In the genomic region with DNA sequence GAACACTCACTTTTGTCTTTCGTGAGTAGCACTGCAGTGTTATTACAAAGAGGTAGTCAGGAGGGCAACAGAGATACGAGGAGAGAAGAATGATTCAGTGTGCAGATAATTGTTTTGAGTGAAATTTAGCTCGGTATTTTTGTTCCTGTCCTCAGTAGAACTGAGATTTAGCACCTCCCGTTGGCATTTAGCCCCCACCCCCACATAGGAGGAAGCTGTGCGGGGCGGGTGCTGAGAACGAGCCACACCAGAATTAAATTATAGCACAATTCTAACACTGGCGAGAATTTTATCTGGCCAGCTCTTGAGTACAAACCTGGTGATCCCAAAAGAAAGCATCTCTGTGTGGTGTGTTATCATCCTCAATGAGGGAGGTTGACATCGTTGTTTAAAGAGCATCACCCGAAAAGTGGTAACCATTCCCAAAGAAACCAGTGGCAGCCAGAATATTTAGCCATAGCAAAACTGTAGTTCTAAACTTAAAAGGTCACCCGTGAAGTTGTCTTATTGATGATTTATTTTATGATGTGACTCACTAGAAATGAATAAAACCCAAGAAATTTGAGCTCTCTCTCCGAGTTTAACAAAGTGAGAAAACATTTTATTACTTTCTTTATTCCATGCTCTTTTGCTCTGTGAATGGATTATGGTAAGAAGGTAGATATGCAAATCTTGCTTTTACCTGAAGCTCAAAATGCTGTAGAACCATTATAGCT, we compare ENCODE assay signal across 18 cellular contexts.
DNase-seq lines count a peak whose midpoint lies in the region; ATAC-seq and TF ChIP-seq lines count a peak whose summit lies in the region.
"Had no signal": no experiment of that assay in that cellular context is flagged by ENCODE, and none has a peak within 500 bp of the region (broad histone marks: within the 10 kb centered on the region; RNA-seq: fewer than 3 reads in every experiment).

No MANE protein-coding gene starts in this region.

- H3K36me3 ChIP-seq in cardiac muscle cell, result no peaks in the 10 kb centered on the region
- peaks cover 11 to 32% of the 10 kb centered on the region in 2 experiments for H3K36me3 ChIP-seq in SK-N-SH (replicated peaks in 1 of 2; ENCODE audit: control insufficient read depth in 1 of 2, insufficient read depth in 2 of 2, low read length in 1 of 2)
- H3K36me3 ChIP-seq in sigmoid colon, result no peaks in the 10 kb centered on the region
- H3K36me3 ChIP-seq: BLaER1 treated with 17β-estradiol and CSF1 and Interleukin-3, amounts not matched to agents 10 nM and 100 nM had no signal

- CTCF ChIA-PET in SK-N-SH (lab: Yijun Ruan, JAX), result interaction anchor here (1.0 to 1.5 kb wide), 5 partner anchors 11 to 515 kb away, joined by 3 to 5 read pairs (median 3); no protein-coding TSS in a partner anchor

- POLR2A ChIA-PET in SK-N-SH (lab: Yijun Ruan, JAX), result no interaction called here

- no peak overlapping the region for H2AFZ ChIP-seq in SK-N-SH (ENCODE audit: low read depth)

- peaks cover 28% of the 10 kb centered on the region for H3F3A ChIP-seq in SK-N-SH (replicated peaks; ENCODE audit: insufficient read depth)

- no peak overlapping the region for H3K9ac ChIP-seq in SK-N-SH
- H3K9ac ChIP-seq: BLaER1 treated with 17β-estradiol and CSF1 and Interleukin-3, amounts not matched to agents 10 nM and 100 nM had no signal

- peaks cover 45% of the 10 kb centered on the region for H3K4me1 ChIP-seq in cardiac muscle cell (ENCODE audit: low read depth)
- H3K4me1 ChIP-seq in SK-N-SH (ENCODE audit: control insufficient read depth in 1 of 2, insufficient read depth in 2 of 2, low read depth in 1 of 2, low read length in 1 of 2), result peaks cover 15 to 19% of the 10 kb centered on the region in 2 experiments; a peak in 3 of 4 replicates
- H3K4me1 ChIP-seq in sigmoid colon, result no peaks in the 10 kb centered on the region
- H3K4me1 ChIP-seq: BLaER1 treated with 17β-estradiol and CSF1 and Interleukin-3, amounts not matched to agents 10 nM and 100 nM had no signal

- no peak overlapping the region for H3K4me3 ChIP-seq in cardiac muscle cell
- no peak overlapping the region for H3K4me3 ChIP-seq in SK-N-SH (ENCODE audit: low read depth in 2 of 2, low read length in 1 of 2)
- no peak overlapping the region for H3K4me3 ChIP-seq in fibroblast of mammary gland (ENCODE audit: control insufficient read depth, low read depth, low read length)
- no peak overlapping the region for H3K4me3 ChIP-seq in sigmoid colon
- H3K4me3 ChIP-seq: BLaER1 treated with 17β-estradiol and CSF1 and Interleukin-3, amounts not matched to agents 10 nM and 100 nM had no signal

- H3K27ac ChIP-seq in cardiac muscle cell, result peak overlapping the region; percentile 90
- H3K27ac ChIP-seq in SK-N-SH (ENCODE audit: low read depth in 2 of 2, low read length in 1 of 2), result peak overlapping the region; percentile 41 to 58; a peak in 3 of 4 replicates
- no peak overlapping the region for H3K27ac ChIP-seq in sigmoid colon
- H3K27ac ChIP-seq: 22Rv1; BLaER1 treated with 17β-estradiol and CSF1 and Interleukin-3, amounts not matched to agents 10 nM and 100 nM had no signal

- no peak for TF ChIP-seq CTCF in cardiac muscle cell (IDR thresholded peaks at IDR 0.05; ENCODE audit: low read depth, low read length)
- TF ChIP-seq CTCF in SK-N-SH (IDR thresholded peaks at IDR 0.05), result no peak
- no peak for TF ChIP-seq CTCF in fibroblast of mammary gland (conservative IDR thresholded peaks at IDR 0.05; ENCODE audit: control insufficient read depth, insufficient read depth, low read depth, low read length)
- TF ChIP-seq CTCF in sigmoid colon (IDR thresholded peaks at IDR 0.05), result no peak

- intact Hi-C loops in Right ventricle myocardium inferior (cut with DNase I) (no loop called here), sigmoid colon (cut with DNase I) (no loop called here)

- ATAC-seq in Right ventricle myocardium inferior (no peak), HG02885 (IDR thresholded peaks at IDR 0.05; ENCODE audit: poor library complexity, unreplicated experiment) (no peak), HG03196 (IDR thresholded peaks at IDR 0.05; ENCODE audit: unreplicated experiment) (no peak)
- ATAC-seq: Panc1 had no signal

- WGBS in SK-N-SH (ENCODE audit: low lambda C conversion rate), result 80% methylated on average over 12 of the region's 12 CpGs
- WGBS in sigmoid colon, 2 donors, result 70 to 84% methylated on average over 12 of the region's 12 CpGs

- H3K27me3 ChIP-seq in cardiac muscle cell (no peaks in the 10 kb centered on the region), SK-N-SH (ENCODE audit: insufficient read depth) (no peaks in the 10 kb centered on the region), sigmoid colon (no peaks in the 10 kb centered on the region)
- H3K27me3 ChIP-seq: BLaER1 treated with 17β-estradiol and CSF1 and Interleukin-3, amounts not matched to agents 10 nM and 100 nM had no signal

- TF ChIP-seq EP300 in SK-N-SH (IDR thresholded peaks at IDR 0.05; ENCODE audit: borderline replicate concordance in 1 of 2, low read depth in 1 of 2, low read length in 1 of 2) (peak in 1 of 2 experiments; percentile 14; a peak in 1 of 4 replicates), sigmoid colon (IDR thresholded peaks at IDR 0.05) (no peak)

- H3K9me3 ChIP-seq in cardiac muscle cell (ENCODE audit: low read depth) (no peaks in the 10 kb centered on the region), SK-N-SH (no peaks in the 10 kb centered on the region), sigmoid colon (no peaks in the 10 kb centered on the region)
- H3K9me3 ChIP-seq: BLaER1 treated with 17β-estradiol and CSF1 and Interleukin-3, amounts not matched to agents 10 nM and 100 nM had no signal

- TF ChIP-seq POLR2A in sigmoid colon (IDR thresholded peaks at IDR 0.05), result no peak

- no peaks in the 10 kb centered on the region for H4K20me1 ChIP-seq in SK-N-SH (ENCODE audit: insufficient read depth)
- H4K20me1 ChIP-seq: BLaER1 treated with 17β-estradiol and CSF1 and Interleukin-3, amounts not matched to agents 10 nM and 100 nM had no signal

- TF ChIP-seq RAD21 in SK-N-SH (IDR thresholded peaks at IDR 0.05; ENCODE audit: low read length), result no peak

- H3K9me2 ChIP-seq in SK-N-SH, result no peaks in the 10 kb centered on the region

- DNase-seq in cardiac muscle cell (ENCODE audit: low read depth in 1 of 2, low spot score in 1 of 2), result no peak
- DNase-seq in Right ventricle myocardium inferior (ENCODE audit: missing footprints), result no peak
- no peak for DNase-seq in SK-N-SH
- peak; percentile 63 for DNase-seq in fibroblast of mammary gland (ENCODE audit: low read depth)
- DNase-seq in activated T-cell treated with anti-CD3 and anti-CD28 coated beads, Interleukin-2, amount 50 U/mL, for 48 hours, result no peak
- DNase-seq in sigmoid colon, result no peak
- DNase-seq: DMS153, HCEC 1CT, KBM-7, NCI-H1092, NCI-H1694, NCI-H446, SHP77 had no signal

- H3K4me2 ChIP-seq in SK-N-SH, result no peak overlapping the region; the same call in 1 of the 2 replicates
- H3K4me2 ChIP-seq: BLaER1 treated with 17β-estradiol and CSF1 and Interleukin-3, amounts not matched to agents 10 nM and 100 nM had no signal

- peaks cover 40% of the 10 kb centered on the region for H3K79me2 ChIP-seq in SK-N-SH (ENCODE audit: insufficient read depth)

TF ChIP-seq in SK-N-SH, 30 proteins besides CTCF, POLR2A, EP300 and RAD21:
- no peak for TF ChIP-seq MEF2A (IDR thresholded peaks at IDR 0.05; ENCODE audit: borderline replicate concordance, low read depth)
- TF ChIP-seq, protein P1, sequence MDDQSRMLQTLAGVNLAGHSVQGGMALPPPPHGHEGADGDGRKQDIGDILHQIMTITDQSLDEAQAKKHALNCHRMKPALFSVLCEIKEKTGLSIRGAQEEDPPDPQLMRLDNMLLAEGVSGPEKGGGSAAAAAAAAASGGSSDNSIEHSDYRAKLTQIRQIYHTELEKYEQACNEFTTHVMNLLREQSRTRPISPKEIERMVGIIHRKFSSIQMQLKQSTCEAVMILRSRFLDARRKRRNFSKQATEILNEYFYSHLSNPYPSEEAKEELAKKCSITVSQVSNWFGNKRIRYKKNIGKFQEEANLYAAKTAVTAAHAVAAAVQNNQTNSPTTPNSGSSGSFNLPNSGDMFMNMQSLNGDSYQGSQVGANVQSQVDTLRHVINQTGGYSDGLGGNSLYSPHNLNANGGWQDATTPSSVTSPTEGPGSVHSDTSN (IDR thresholded peaks at IDR 0.05), result peak; percentile 60
- TF ChIP-seq FOXM1 (IDR thresholded peaks at IDR 0.05; ENCODE audit: low read depth), result 0 out of 2 replicates have a peak, but pooled peaks have one; percentile 17
- TF ChIP-seq JUND (IDR thresholded peaks at IDR 0.05), result peak; percentile 41
- peak; percentile 35; the same call in 1 of the 2 replicates for TF ChIP-seq FOSL2 (IDR thresholded peaks at IDR 0.05; ENCODE audit: borderline replicate concordance, low read depth)

Comparison
In these comparisons a context has a peak if more than half of its experiments do, and no peak if none do; other contexts are left out.
1. H3K27ac ChIP-seq: peak in cardiac muscle cell (single experiment) and SK-N-SH (2 of 2); none in sigmoid colon (0 of 4).